21 cellular contexts compared by ENCODE assay signal in the genomic region with DNA sequence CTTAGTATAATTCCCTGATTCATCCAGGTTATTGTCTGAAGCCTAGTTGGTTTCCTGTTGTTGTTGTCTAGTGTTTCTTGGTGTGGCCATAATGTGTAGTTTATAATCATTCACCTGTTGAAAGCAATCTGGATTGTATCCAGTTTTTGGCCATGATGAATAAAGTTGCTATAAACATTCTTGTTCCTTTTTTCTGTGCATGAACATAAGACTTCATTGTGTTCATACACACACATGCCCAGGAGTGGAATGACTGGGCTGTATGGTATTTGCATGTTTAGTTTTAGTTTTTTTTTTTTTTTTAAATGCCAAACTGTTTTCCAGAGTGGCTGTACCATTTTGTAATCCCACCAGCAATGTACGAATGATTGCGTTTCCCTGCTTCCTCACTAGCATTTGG.
"Had no signal": no experiment of that assay in that cellular context is flagged by ENCODE, and none has a peak within 500 bp of the region (broad histone marks: within the 10 kb centered on the region; RNA-seq: fewer than 3 reads in every experiment).

No MANE protein-coding gene starts in this region.

- H3K36me3 ChIP-seq: ascending aorta, breast epithelium, lower lobe of right lung, thyroid gland had no signal

- H3K36me3 Mint-ChIP-seq: activated naive CD4-positive, alpha-beta T cell treated with anti-CD3 and anti-CD28 coated beads, Interleukin-2, amount 50 U/mL, for 72 hours had no signal

- H3K9me3 Mint-ChIP-seq: activated naive CD4-positive, alpha-beta T cell treated with anti-CD3 and anti-CD28 coated beads, Interleukin-2, amount 50 U/mL, for 72 hours; endodermal cell; stimulated activated naive CD8-positive, alpha-beta T cell treated with anti-CD3 and anti-CD28 coated beads, Interleukin-15, Interleukin-2, amounts not matched to agents 100 ng/mL and 50 ng/mL, for 24 hours had no signal

- H3K27ac ChIP-seq: ascending aorta, breast epithelium, lower lobe of right lung, thyroid gland, VCaP had no signal

- H3K4me3 ChIP-seq: ascending aorta, breast epithelium, lower lobe of right lung, thyroid gland had no signal

- H3K4me3 Mint-ChIP-seq: activated CD8-positive, alpha-beta T cell treated with anti-CD3 and anti-CD28 coated beads, Interleukin-2, amount 10 ng/mL, durations not matched to agents 7 days and 5 days; endodermal cell; naive thymus-derived CD4-positive, alpha-beta T cell; neural crest cell; stimulated activated naive CD8-positive, alpha-beta T cell treated with anti-CD3 and anti-CD28 coated beads, Interleukin-15, Interleukin-2, amounts not matched to agents 100 ng/mL and 50 ng/mL, for 24 hours had no signal

- H3K4me1 Mint-ChIP-seq: naive thymus-derived CD4-positive, alpha-beta T cell; neural crest cell had no signal

- H3K27me3 Mint-ChIP-seq: naive thymus-derived CD4-positive, alpha-beta T cell; stimulated activated naive CD8-positive, alpha-beta T cell treated with anti-CD3 and anti-CD28 coated beads, Interleukin-15, Interleukin-2, amounts not matched to agents 100 ng/mL and 50 ng/mL, for 24 hours had no signal

- H3K27ac Mint-ChIP-seq: activated CD8-positive, alpha-beta T cell treated with anti-CD3 and anti-CD28 coated beads, Interleukin-2, amount 10 ng/mL, durations not matched to agents 7 days and 5 days; activated naive CD4-positive, alpha-beta T cell treated with anti-CD3 and anti-CD28 coated beads, Interleukin-2, amount 50 U/mL, for 72 hours; endodermal cell; naive thymus-derived CD4-positive, alpha-beta T cell; stimulated activated naive CD8-positive, alpha-beta T cell treated with anti-CD3 and anti-CD28 coated beads, Interleukin-15, Interleukin-2, amounts not matched to agents 100 ng/mL and 50 ng/mL, for 24 hours had no signal

- H3K4me1 ChIP-seq: ascending aorta, breast epithelium, lower lobe of right lung, thyroid gland had no signal

- H3K9me3 ChIP-seq: ascending aorta, breast epithelium, lower lobe of right lung, thyroid gland had no signal

- H3K27me3 ChIP-seq: ascending aorta, breast epithelium, thyroid gland had no signal

- DNase-seq: activated CD4-positive, alpha-beta T cell treated with anti-CD3 and anti-CD28 coated beads, Interleukin-2, amount 50 U/mL, for 1 hour; activated CD4-positive, CD25-positive, alpha-beta regulatory T cell treated with anti-CD3 and anti-CD28 coated beads, Interleukin-2, amount 50 U/mL, for 72 hours; activated CD8-positive, alpha-beta T cell treated with anti-CD3 and anti-CD28 coated beads, Interleukin-2, amount 10 ng/mL, durations not matched to agents 7 days and 5 days; activated T-cell treated with anti-CD3 and anti-CD28 coated beads, Interleukin-2, amount 50 U/mL, for 1 hour; cerebellar nuclear complex; cortex of kidney; endodermal cell; kidney; lower lobe of right lung; naive thymus-derived CD4-positive, alpha-beta T cell; posterior cingulate gyrus; retina; stimulated activated CD4-positive, alpha-beta T cell treated with anti-CD3 and anti-CD28 coated beads, Interleukin-4, amount 100 ng/mL, for 4 hours; substantia nigra; thyroid gland had no signal
